Comparison of ENCODE assay signal across 9 cellular contexts in the genomic region with DNA sequence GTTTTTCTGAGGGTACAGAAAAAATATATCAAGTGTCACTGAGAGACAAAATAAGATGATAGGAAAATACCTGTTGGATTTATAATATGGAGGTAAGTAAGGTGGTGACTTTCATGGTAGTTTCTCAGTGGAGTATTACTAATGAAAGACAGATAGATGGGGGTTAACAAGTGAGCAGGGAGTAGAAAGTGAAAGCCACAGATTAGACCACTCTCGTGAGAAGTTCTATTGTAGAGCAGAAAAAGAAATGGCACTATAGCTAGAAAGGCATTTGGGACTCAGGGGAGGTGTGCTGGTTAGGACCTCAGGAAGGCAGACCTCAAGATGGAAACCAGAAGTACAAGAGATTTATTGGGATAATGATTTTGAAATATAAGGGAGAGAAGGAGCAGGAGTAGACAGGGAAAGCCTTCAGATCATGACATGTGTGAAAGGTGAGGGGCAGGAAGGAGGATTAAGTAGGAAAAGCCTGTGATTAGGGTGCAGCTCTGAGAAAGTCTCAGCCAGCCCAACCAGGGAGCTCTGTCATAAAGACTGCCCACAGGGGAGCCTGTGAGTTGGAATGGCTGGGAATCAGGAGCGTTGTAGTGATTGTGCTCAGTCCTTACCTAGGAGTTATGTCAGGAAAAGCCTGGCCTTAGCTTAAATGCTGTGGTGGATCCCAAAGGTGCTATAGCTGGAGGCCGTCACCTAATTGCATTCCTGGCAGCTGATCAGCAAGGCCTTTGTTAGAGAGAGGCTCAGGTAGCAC.
DNase-seq lines count a peak whose midpoint lies in the region; ATAC-seq and TF ChIP-seq lines count a peak whose summit lies in the region.
"Had no signal": no experiment of that assay in that cellular context is flagged by ENCODE, and none has a peak within 500 bp of the region (broad histone marks: within the 10 kb centered on the region; RNA-seq: fewer than 3 reads in every experiment).

No MANE protein-coding gene starts in this region.

- no peaks in the 10 kb centered on the region for H3K36me3 ChIP-seq in SJCRH30

- H3K27ac ChIP-seq in SJCRH30, result no peak overlapping the region

- POLR2A ChIA-PET in naive thymus-derived CD8-positive, alpha-beta T cell (lab: Charles Lee), result no interaction called here

- peaks cover 44 to 48% of the 10 kb centered on the region in 2 donors for H3K4me1 Mint-ChIP-seq in natural killer cell
- peaks cover 11 to 26% (median 22%) of the 10 kb centered on the region in 4 donors for H3K4me1 Mint-ChIP-seq in naive thymus-derived CD8-positive, alpha-beta T cell

- no peak for DNase-seq in natural killer cell
- no peak for DNase-seq in naive thymus-derived CD8-positive, alpha-beta T cell
- no peak for DNase-seq in SIG-M5 treated with dmso at 0.1 percent for 504 hours (lab: John Stamatoyannopoulos, UW; ENCODE audit: unreplicated experiment)
- DNase-seq in SJCRH30, result no peak
- DNase-seq: NCI-H510A, nucleus accumbens had no signal

- peak overlapping the region; percentile 16 to 24 for H3K27ac Mint-ChIP-seq in natural killer cell
- H3K27ac Mint-ChIP-seq in naive thymus-derived CD8-positive, alpha-beta T cell, result peak overlapping the region in 2 of 10 donors; percentile 15 to 30

- H3K9me3 ChIP-seq in SJCRH30 (replicated peaks), result no peaks in the 10 kb centered on the region

- no peak for TF ChIP-seq CTCF in natural killer cell (IDR thresholded peaks at IDR 0.05)

- H3K4me1 ChIP-seq in SJCRH30, result no peaks in the 10 kb centered on the region

- peaks cover 18% of the 10 kb centered on the region for H3K36me3 Mint-ChIP-seq in natural killer cell
- H3K36me3 Mint-ChIP-seq in naive thymus-derived CD8-positive, alpha-beta T cell, result peaks cover 0 to 5% (median 3%) of the 10 kb centered on the region in 3 donors

- no peaks in the 10 kb centered on the region for H3K27me3 ChIP-seq in SJCRH30

- no peak overlapping the region for H3K4me3 ChIP-seq in SJCRH30

- H3K9me3 Mint-ChIP-seq in natural killer cell, result no peaks in the 10 kb centered on the region
- peaks cover 0 to 8% (median 0%) of the 10 kb centered on the region in 9 donors for H3K9me3 Mint-ChIP-seq in naive thymus-derived CD8-positive, alpha-beta T cell

- peaks cover 0 to 2% of the 10 kb centered on the region in 2 donors for H3K27me3 Mint-ChIP-seq in natural killer cell (ENCODE audit: low read depth in 2 of 2)
- H3K27me3 Mint-ChIP-seq in naive thymus-derived CD8-positive, alpha-beta T cell, result peaks cover 0 to 5% (median 0%) of the 10 kb centered on the region in 5 donors

- ATAC-seq in GM18873 (IDR thresholded peaks at IDR 0.05; ENCODE audit: low FRiP score, unreplicated experiment) (peak; percentile 85), GM21526 (IDR thresholded peaks at IDR 0.05; ENCODE audit: low FRiP score, unreplicated experiment) (peak; percentile 80), HG03108 (IDR thresholded peaks at IDR 0.05; ENCODE audit: unreplicated experiment) (peak; percentile 77), natural killer cell (peak in 2 of 3 donors; percentile 62 to 72)
- ATAC-seq in naive thymus-derived CD8-positive, alpha-beta T cell, result no peak

- intact Hi-C loops in natural killer cell (cut with micrococcal nuclease), result no loop called here

- peak overlapping the region; percentile 18 for H3K4me3 Mint-ChIP-seq in natural killer cell
- H3K4me3 Mint-ChIP-seq in naive thymus-derived CD8-positive, alpha-beta T cell, result no peak overlapping the region

Comparison
In these comparisons a context has a peak if more than half of its experiments do, and no peak if none do; other contexts are left out.
1. ATAC-seq: peak in GM18873 (single experiment), GM21526 (single experiment), HG03108 (single experiment) and natural killer cell (2 of 3); none in naive thymus-derived CD8-positive, alpha-beta T cell (0 of 2).